ENCODE assay signal across 9 cellular contexts in genomic region chr3:113136071-113136470, GRCh38.
A peak's percentile ranks its signal among the peaks of the same experiment; 100 is the strongest.
DNase-seq lines count a peak whose midpoint lies in the region; ATAC-seq, FAIRE-seq and TF ChIP-seq lines count a peak whose summit lies in the region.
"Had no signal": no experiment of that assay in that cellular context is flagged by ENCODE, and none has a peak within 500 bp of the region (broad histone marks: within the 10 kb centered on the region; RNA-seq: fewer than 3 reads in every experiment).

No MANE protein-coding gene starts in this region.

- no peak overlapping the region for H3K4me2 ChIP-seq in endothelial cell of umbilical vein (ENCODE audit: insufficient read depth, low read length)

- H3K4me3 ChIP-seq in GM12865 (ENCODE audit: low read depth, low read length), result no peak overlapping the region
- H3K4me3 ChIP-seq in endothelial cell of umbilical vein (replicated peaks in 1 of 3; ENCODE audit: insufficient read depth in 1 of 3, low read depth in 1 of 3, low read length in 3 of 3), result no peak overlapping the region

- TF ChIP-seq CTCF in GM12865 (IDR thresholded peaks at IDR 0.05; ENCODE audit: insufficient read depth, low read depth, low read length, missing control alignments) (peak; percentile 33), endothelial cell of umbilical vein (IDR thresholded peaks at IDR 0.05; ENCODE audit: extremely low read depth in 1 of 2, insufficient read depth in 1 of 2, low read depth in 1 of 2, low read length in 2 of 2) (peak; percentile 27 to 30)

- POLR2A ChIA-PET in endothelial cell of umbilical vein (lab: Charles Lee), result no interaction called here

- H3K36me3 ChIP-seq in endothelial cell of umbilical vein (ENCODE audit: control insufficient read depth in 2 of 2, extremely low read depth in 1 of 2, insufficient read depth in 2 of 2, low read length in 2 of 2), result no peaks in the 10 kb centered on the region

- no peaks in the 10 kb centered on the region for H4K20me1 ChIP-seq in endothelial cell of umbilical vein (replicated peaks; ENCODE audit: control insufficient read depth, extremely low read depth, insufficient read depth, low read length)

- no peaks in the 10 kb centered on the region for H3K4me1 ChIP-seq in endothelial cell of umbilical vein (ENCODE audit: control insufficient read depth, extremely low read depth, insufficient read depth, low read length)

- no peaks in the 10 kb centered on the region for H3K9me3 Mint-ChIP-seq in effector memory CD8-positive, alpha-beta T cell
- H3K9me3 Mint-ChIP-seq: T-helper 1 cell treated with Interleukin-12 subunit alpha and Interleukin-12 subunit beta and Interleukin-4 antibody, amounts not matched to agents 30 μg/mL and 1 μg/mL, for 36 hours had no signal

- H3K27me3 Mint-ChIP-seq in effector memory CD8-positive, alpha-beta T cell, result peaks cover under 1 to 6% of the 10 kb centered on the region in 2 donors

- H3K79me2 ChIP-seq in endothelial cell of umbilical vein (ENCODE audit: control insufficient read depth, insufficient read depth, low read length), result no peaks in the 10 kb centered on the region

- no peak overlapping the region for H3K27ac ChIP-seq in endothelial cell of umbilical vein (ENCODE audit: insufficient read depth, low read depth, low read length)

- no TSS peak for BruUV-seq in endothelial cell of umbilical vein (replicated peaks; lab: Mats Ljungman, UMichigan)

- intact Hi-C loops in endothelial cell of umbilical vein (cut with micrococcal nuclease), result loop anchor here (1.0 to 2.0 kb wide), 4 partner anchors 85 to 490 kb away; no protein-coding TSS in a partner anchor

- ATAC-seq in effector memory CD8-positive, alpha-beta T cell (replicated peaks), result no peak
- no peak for ATAC-seq in GM21723 (IDR thresholded peaks at IDR 0.05; ENCODE audit: unreplicated experiment)

- H3K9me1 ChIP-seq in endothelial cell of umbilical vein (replicated peaks; ENCODE audit: control insufficient read depth, extremely low read depth, insufficient read depth, low read length), result no peaks in the 10 kb centered on the region

- H3K9me3 ChIP-seq in endothelial cell of umbilical vein (replicated peaks; ENCODE audit: control insufficient read depth, insufficient read depth, low read length), result no peaks in the 10 kb centered on the region

- CTCF ChIA-PET in endothelial cell of umbilical vein (lab: Charles Lee), result interaction anchor here (1.0 to 6.3 kb wide), 8 partner anchors 12 to 442 kb away, joined by 3 to 90 read pairs (median 4); no protein-coding TSS in a partner anchor

- H3K4me1 Mint-ChIP-seq in effector memory CD8-positive, alpha-beta T cell (ENCODE audit: low read depth in 2 of 2), result no peaks in the 10 kb centered on the region

- H2AFZ ChIP-seq in endothelial cell of umbilical vein (ENCODE audit: low read depth, low read length), result no peak overlapping the region

- no peak for TF ChIP-seq POLR2A in endothelial cell of umbilical vein (IDR thresholded peaks at IDR 0.05; ENCODE audit: low read depth, low read length)

- no peak overlapping the region for H3K27ac Mint-ChIP-seq in effector memory CD8-positive, alpha-beta T cell
- H3K27ac Mint-ChIP-seq: T-helper 1 cell treated with Interleukin-12 subunit alpha and Interleukin-12 subunit beta and Interleukin-4 antibody, amounts not matched to agents 30 μg/mL and 1 μg/mL, for 36 hours had no signal

- DNase-seq in GM12865 (ENCODE audit: low read depth) (peak; percentile 17), NCI-H1694 treated with DMSO at 0.1 percent for 48 hours (lab: John Stamatoyannopoulos, UW) (peak; percentile 41), endothelial cell of umbilical vein (ENCODE audit: low read depth, low spot score) (peak; percentile 20), retina (peak; percentile 22), occipital lobe (lab: John Stamatoyannopoulos, UW) (no peak)
- DNase-seq in effector memory CD8-positive, alpha-beta T cell, result no peak
- DNase-seq in stimulated activated naive CD4-positive, alpha-beta T cell (lab: John Stamatoyannopoulos, UW), result no peak

- no peaks in the 10 kb centered on the region for H3K27me3 ChIP-seq in endothelial cell of umbilical vein (ENCODE audit: control insufficient read depth in 2 of 2, insufficient read depth in 2 of 2, low read length in 2 of 2)

- H3K36me3 Mint-ChIP-seq in effector memory CD8-positive, alpha-beta T cell (ENCODE audit: insufficient read depth), result no peaks in the 10 kb centered on the region

- no peak overlapping the region for H3K4me3 Mint-ChIP-seq in effector memory CD8-positive, alpha-beta T cell
- H3K4me3 Mint-ChIP-seq: T-helper 1 cell treated with Interleukin-12 subunit alpha and Interleukin-12 subunit beta and Interleukin-4 antibody, amounts not matched to agents 30 μg/mL and 1 μg/mL, for 36 hours had no signal

- peak; percentile 81 for FAIRE-seq in endothelial cell of umbilical vein (lab: Jason Lieb, UNC)

- no peak overlapping the region for H3K9ac ChIP-seq in endothelial cell of umbilical vein (replicated peaks; ENCODE audit: extremely low read depth, insufficient read depth, low read length)

- dilution Hi-C loops in endothelial cell of umbilical vein (cut with MboI; ENCODE audit: extremely low pct_ligation_motif_present, low sequenced_read_pairs), result no loop called here

TF ChIP-seq in endothelial cell of umbilical vein, 7 proteins besides CTCF, POLR2A, EP300 and RAD21:
- TF ChIP-seq MYC (IDR thresholded peaks at IDR 0.05; ENCODE audit: low read depth, low read length), result no peak
- TF ChIP-seq JUN (IDR thresholded peaks at IDR 0.05; ENCODE audit: borderline replicate concordance, insufficient read depth, insufficient read length, low read depth), result no peak
- TF ChIP-seq GATA2 (IDR thresholded peaks at IDR 0.05; ENCODE audit: insufficient read depth, insufficient read length, low read depth, low read length), result no peak
- TF ChIP-seq EZH2 (IDR thresholded peaks at IDR 0.05; ENCODE audit: borderline replicate concordance, low read depth, low read length, severe bottlenecking), result no peak
- TF ChIP-seq POLR2AphosphoS5 (IDR thresholded peaks at IDR 0.05; ENCODE audit: insufficient read depth, low read depth, low read length), result no peak
- TF ChIP-seq, protein P1, sequence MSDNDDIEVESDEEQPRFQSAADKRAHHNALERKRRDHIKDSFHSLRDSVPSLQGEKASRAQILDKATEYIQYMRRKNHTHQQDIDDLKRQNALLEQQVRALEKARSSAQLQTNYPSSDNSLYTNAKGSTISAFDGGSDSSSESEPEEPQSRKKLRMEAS (IDR thresholded peaks at IDR 0.05; ENCODE audit: insufficient read depth, insufficient read length), result no peak
- TF ChIP-seq FOS (IDR thresholded peaks at IDR 0.05; ENCODE audit: borderline replicate concordance, insufficient read depth, low read length), result no peak

Comparison
In these comparisons a context has a peak if more than half of its experiments do, and no peak if none do; other contexts are left out.
1. DNase-seq: peak in GM12865 (single experiment), NCI-H1694 treated with DMSO at 0.1 percent for 48 hours (single experiment), endothelial cell of umbilical vein (single experiment) and retina (single experiment); none in effector memory CD8-positive, alpha-beta T cell (0 of 3), stimulated activated naive CD4-positive, alpha-beta T cell (0 of 6) and occipital lobe (single experiment).